12 cellular contexts compared by ENCODE assay signal in genomic region chr2:128282976-128283810, GRCh38. TPM values are rescaled to one million over a fixed set of nuclear protein-coding genes. Genes with fewer than 3 reads are reported as not detected.
DNase-seq lines count a peak whose midpoint lies in the region; ATAC-seq, FAIRE-seq and TF ChIP-seq lines count a peak whose summit lies in the region.
"Had no signal": no experiment of that assay in that cellular context is flagged by ENCODE, and none has a peak within 500 bp of the region (broad histone marks: within the 10 kb centered on the region; RNA-seq: fewer than 3 reads in every experiment).

No MANE protein-coding gene starts in this region.

- CTCF ChIA-PET in HepG2 (lab: Yijun Ruan, JAX; ENCODE audit: low intra/inter-chr PET ratio, low total read pairs) = no interaction called here

- H3K4me1 ChIP-seq in HepG2 (ENCODE audit: insufficient read depth, low read length) = peaks cover 15% of the 10 kb centered on the region; the same call in 1 of the 2 replicates
- H3K4me1 ChIP-seq in upper lobe of right lung = peaks cover 42% of the 10 kb centered on the region

- H3K4me3 Mint-ChIP-seq in activated naive CD4-positive, alpha-beta T cell treated with anti-CD3 and anti-CD28 coated beads, Interleukin-2, amount 50 U/mL, for 24 hours = no peak overlapping the region
- no peak overlapping the region for H3K4me3 Mint-ChIP-seq in dendritic cell treated with granulocyte-macrophage colony-stimulating factor and Interleukin-4, amounts not matched to agents 40 ng/mL and 50 ng/mL, for 4 days

- H3K27ac Mint-ChIP-seq in activated naive CD4-positive, alpha-beta T cell treated with anti-CD3 and anti-CD28 coated beads, Interleukin-2, amount 50 U/mL, for 24 hours = peak overlapping the region; percentile 23
- peak overlapping the region; percentile 11 for H3K27ac Mint-ChIP-seq in dendritic cell treated with granulocyte-macrophage colony-stimulating factor and Interleukin-4, amounts not matched to agents 40 ng/mL and 50 ng/mL, for 4 days

- TF ChIP-seq EP300 in HepG2 (IDR thresholded peaks at IDR 0.05; ENCODE audit: low read depth in 2 of 2, low read length in 2 of 2) = no peak
- TF ChIP-seq EP300 in HepG2 (CRISPR knock-in tag; IDR thresholded peaks at IDR 0.05; ENCODE audit: borderline replicate concordance) = no peak

- no peaks in the 10 kb centered on the region for H3K27me3 ChIP-seq in HepG2 (ENCODE audit: control insufficient read depth in 1 of 2, insufficient read depth in 2 of 2, low read length in 2 of 2)
- no peaks in the 10 kb centered on the region for H3K27me3 ChIP-seq in upper lobe of right lung

- H3K36me3 ChIP-seq in HepG2 (replicated peaks in 1 of 2; ENCODE audit: control insufficient read depth in 1 of 2, insufficient read depth in 2 of 2, low read length in 2 of 2) = peaks cover 47 to 81% of the 10 kb centered on the region in 2 experiments
- no peaks in the 10 kb centered on the region for H3K36me3 ChIP-seq in upper lobe of right lung

- H3K79me2 ChIP-seq in HepG2 (ENCODE audit: insufficient read depth, low read length) = peaks cover 74% of the 10 kb centered on the region

- TF ChIP-seq RAD21 in HepG2 (CRISPR knock-in tag; IDR thresholded peaks at IDR 0.05) = peak; percentile 59

- no peak overlapping the region for H3K4me2 ChIP-seq in HepG2 (ENCODE audit: low read depth, low read length)

- H4K20me1 ChIP-seq in HepG2 (ENCODE audit: insufficient read depth, low read length) = peaks cover 66% of the 10 kb centered on the region; the same call in 1 of the 2 replicates

- no TSS peak for BruUV-seq in HepG2 (replicated peaks; lab: Mats Ljungman, UMichigan)

- ATAC-seq in HepG2 (peak; percentile 55), upper lobe of right lung (no peak)

- H3K9me3 ChIP-seq in HepG2 (ENCODE audit: low read length) (no peaks in the 10 kb centered on the region), upper lobe of right lung (no peaks in the 10 kb centered on the region)

- 91% methylated on average over 5 of the region's 8 CpGs for WGBS in HepG2 (ENCODE audit: low lambda C conversion rate)

- no peak overlapping the region for H3K9ac ChIP-seq in HepG2 (ENCODE audit: insufficient read depth, low read depth, low read length)

- H3K27me3 Mint-ChIP-seq in activated naive CD4-positive, alpha-beta T cell treated with anti-CD3 and anti-CD28 coated beads, Interleukin-2, amount 50 U/mL, for 24 hours = no peaks in the 10 kb centered on the region
- no peaks in the 10 kb centered on the region for H3K27me3 Mint-ChIP-seq in dendritic cell treated with granulocyte-macrophage colony-stimulating factor and Interleukin-4, amounts not matched to agents 40 ng/mL and 50 ng/mL, for 4 days

- intact Hi-C loops in dendritic cell treated with granulocyte-macrophage colony-stimulating factor and Interleukin-4, amounts not matched to agents 40 ng/mL and 50 ng/mL, for 4 days (cut with micrococcal nuclease) = no loop called here
- intact Hi-C loops in HepG2 (cut with micrococcal nuclease; ENCODE audit: unreplicated experiment) = loop anchor here (2.0 kb wide), 1 partner anchor 26 kb away; no protein-coding TSS in a partner anchor
- intact Hi-C loops in upper lobe of right lung (cut with DNase I) = no loop called here

- H3K27ac ChIP-seq in HepG2 (ENCODE audit: extremely low read length, insufficient read depth, low read length) = no peak overlapping the region
- H3K27ac ChIP-seq in upper lobe of right lung = no peak overlapping the region

- in situ Hi-C loops in HepG2 (cut with HindIII; ENCODE audit: extremely low pct_ligation_motif_present, low pct_unique_long_range_greater_than_20kb) = no loop called here

- FAIRE-seq in HepG2 (lab: Jason Lieb, UNC) = no peak
- no peak for FAIRE-seq in HTR-8/SVneo (lab: Jason Lieb, UNC)
- FAIRE-seq: GM12892 had no signal

- H2AFZ ChIP-seq in HepG2 (ENCODE audit: low read length) = no peak overlapping the region

- peak; percentile 54 for TF ChIP-seq CTCF in HepG2 (CRISPR knock-in tag; IDR thresholded peaks at IDR 0.05)
- TF ChIP-seq CTCF in upper lobe of right lung (IDR thresholded peaks at IDR 0.05) = peak; percentile 8

- DNase-seq in activated naive CD4-positive, alpha-beta T cell (lab: John Stamatoyannopoulos, UW) = no peak
- DNase-seq in HepG2 (ENCODE audit: low spot score) (no peak), upper lobe of right lung (peak; percentile 46), T-helper 2 cell (no peak), HTR-8/SVneo (ENCODE audit: insufficient read length, low spot score) (no peak), amygdala (lab: John Stamatoyannopoulos, UW) (no peak)
- DNase-seq: activated gamma-delta T cell, DMS153, NCI-H748 treated with DMSO at 0.1 percent for 48 hours had no signal

- no peaks in the 10 kb centered on the region for H3K36me3 Mint-ChIP-seq in activated naive CD4-positive, alpha-beta T cell treated with anti-CD3 and anti-CD28 coated beads, Interleukin-2, amount 50 U/mL, for 24 hours
- peaks cover 18% of the 10 kb centered on the region for H3K36me3 Mint-ChIP-seq in dendritic cell treated with granulocyte-macrophage colony-stimulating factor and Interleukin-4, amounts not matched to agents 40 ng/mL and 50 ng/mL, for 4 days (ENCODE audit: low read depth)

- H3K4me3 ChIP-seq in HepG2 (replicated peaks in 1 of 3; ENCODE audit: insufficient read depth in 1 of 3, low read depth in 2 of 3, low read length in 3 of 3) (no peak overlapping the region), upper lobe of right lung (no peak overlapping the region)

- no peaks in the 10 kb centered on the region for H3K9me3 Mint-ChIP-seq in activated naive CD4-positive, alpha-beta T cell treated with anti-CD3 and anti-CD28 coated beads, Interleukin-2, amount 50 U/mL, for 24 hours
- no peaks in the 10 kb centered on the region for H3K9me3 Mint-ChIP-seq in dendritic cell treated with granulocyte-macrophage colony-stimulating factor and Interleukin-4, amounts not matched to agents 40 ng/mL and 50 ng/mL, for 4 days

- POLR2A ChIA-PET in HepG2 (lab: Yijun Ruan, JAX) = interaction anchor here (1.3 kb wide), 1 partner anchor 23 kb away, joined by 3 read pairs; no protein-coding TSS in a partner anchor

- TF ChIP-seq POLR2A in HepG2 (IDR thresholded peaks at IDR 0.05; ENCODE audit: insufficient read depth in 1 of 2, low read depth in 2 of 2, low read length in 2 of 2) = no peak

- peaks cover 23% of the 10 kb centered on the region for H3K4me1 Mint-ChIP-seq in activated naive CD4-positive, alpha-beta T cell treated with anti-CD3 and anti-CD28 coated beads, Interleukin-2, amount 50 U/mL, for 24 hours
- peaks cover 40% of the 10 kb centered on the region for H3K4me1 Mint-ChIP-seq in dendritic cell treated with granulocyte-macrophage colony-stimulating factor and Interleukin-4, amounts not matched to agents 40 ng/mL and 50 ng/mL, for 4 days (ENCODE audit: low read depth)

TF ChIP-seq in HepG2, 621 proteins besides CTCF, POLR2A, EP300 and RAD21 (continues in another document):
- TF ChIP-seq PRPF4 (IDR thresholded peaks at IDR 0.05; ENCODE audit: low read depth, low read length, poor library complexity, severe bottlenecking) (no peak), ZBTB4 (CRISPR knock-in tag; IDR thresholded peaks at IDR 0.05; ENCODE audit: borderline replicate concordance) (no peak), NCOA1 (CRISPR knock-in tag; IDR thresholded peaks at IDR 0.05) (no peak), YEATS2 (CRISPR knock-in tag; IDR thresholded peaks at IDR 0.05; ENCODE audit: borderline replicate concordance) (no peak)

RNA-seq across cellular contexts. Expression of gene HS6ST1, which starts 35.5 kb away (rescaled TPM):
- total RNA-seq in HepG2 (2016; rRNA removed; fragmentation: Illumina TruSeq; extraction: Trizol) = 68.4 and 84.6 TPM in 2 replicates
- 8.0 TPM in 2 replicates for total RNA-seq in HepG2 (2016; cell fraction: cytosol; rRNA removed; fragmentation: Illumina TruSeq; extraction: Trizol; ENCODE audit: low read depth)
- total RNA-seq in HepG2 (2016; cell fraction: insoluble cytoplasmic fraction; rRNA removed; fragmentation: Illumina TruSeq; extraction: Trizol) = 60.2 and 86.4 TPM in 2 replicates
- total RNA-seq in HepG2 (2016; cell fraction: membrane; rRNA removed; fragmentation: Illumina TruSeq; extraction: Trizol) = 38.4 and 40.3 TPM in 2 replicates
- 59.1 and 66.3 TPM in 2 replicates for total RNA-seq in HepG2 (2016; cell fraction: nucleus; rRNA removed; fragmentation: Illumina TruSeq; extraction: Trizol)
- polyA plus RNA-seq in HepG2 (2011; rRNA removed) = 34.5 and 42.2 TPM in 2 replicates
- 35.2 and 53.7 TPM in 2 replicates for polyA plus RNA-seq in HepG2 (2011; cell fraction: cytosol; rRNA removed)
- 38.8 and 44.3 TPM in 2 replicates for polyA plus RNA-seq in HepG2 (2011; cell fraction: nucleus; rRNA removed)
- polyA plus RNA-seq in HepG2 (2012) = 50.2 and 79.5 TPM in 2 replicates
- 5.2 and 5.6 TPM in 2 replicates for polyA plus RNA-seq in HepG2 (2016; cell fraction: cytosol; fragmentation: Illumina TruSeq; extraction: Trizol; ENCODE audit: low read depth)
- polyA plus RNA-seq in HepG2 (2016; cell fraction: insoluble cytoplasmic fraction; fragmentation: Illumina TruSeq; extraction: Trizol; ENCODE audit: low read depth) = 70.3 and 83.1 TPM in 2 replicates
- polyA plus RNA-seq in HepG2 (2016; cell fraction: membrane; fragmentation: Illumina TruSeq; extraction: Trizol; ENCODE audit: low read depth) = 24.6 and 27.0 TPM in 2 replicates
- polyA plus RNA-seq in HepG2 (2016; cell fraction: nucleus; fragmentation: Illumina TruSeq; extraction: Trizol; ENCODE audit: insufficient read depth, low read depth) = 106 and 113 TPM in 2 replicates
- polyA minus RNA-seq in HepG2 (2011; rRNA and poly(A)+ RNA removed; ENCODE audit: low replicate concordance) = 7.6 and 148 TPM in 2 replicates
- 47.4 and 52.3 TPM in 2 replicates for polyA minus RNA-seq in HepG2 (2011; cell fraction: cytosol; rRNA and poly(A)+ RNA removed)
- polyA minus RNA-seq in HepG2 (2011; cell fraction: nucleus; rRNA and poly(A)+ RNA removed) = 39.0 and 60.8 TPM in 2 replicates
- total RNA-seq in upper lobe of right lung = 33.2 TPM
